25 cellular contexts compared by ENCODE assay signal in genomic region chr2:101348851-101349250, GRCh38. TPM values are rescaled to one million over a fixed set of nuclear protein-coding genes. Genes with fewer than 3 reads are reported as not detected.
"Had no signal": no experiment of that assay in that cellular context is flagged by ENCODE, and none has a peak within 500 bp of the region (broad histone marks: within the 10 kb centered on the region; RNA-seq: fewer than 3 reads in every experiment).

No MANE protein-coding gene starts in this region.

- H3K4me1 ChIP-seq: Peyer's patch, SJSA1 had no signal

- DNase-seq: activated CD4-positive, alpha-beta memory T cell treated with anti-CD3 and anti-CD28 coated beads, Interleukin-2, amount 10 ng/mL, durations not matched to agents 7 days and 5 days; activated CD4-positive, alpha-beta T cell treated with anti-CD3 and anti-CD28 coated beads, Interleukin-2, amount 10 ng/mL, durations not matched to agents 7 days and 5 days; activated CD4-positive, CD25-positive, alpha-beta regulatory T cell; activated gamma-delta T cell; activated naive CD4-positive, alpha-beta T cell treated with anti-CD3 and anti-CD28 coated beads for 36 hours; activated T-cell treated with anti-CD3 and anti-CD28 coated beads for 4 hours; activated T-cell treated with anti-CD3 and anti-CD28 coated beads, Interleukin-2, amount 50 U/mL, for 48 hours; amygdala; KG1; NCI-H1105; NCI-H1436; NCI-H1694 treated with DMSO at 0.1 percent for 48 hours; NCI-H2081; NCI-H446; NCI-H524; OCI-M1; Peyer's patch; Right ventricle myocardium superior; SW 1271 had no signal

- H3K36me3 ChIP-seq: Peyer's patch, SJSA1 had no signal

- H3K4me3 ChIP-seq: Peyer's patch, SJSA1 had no signal

- H3K27ac ChIP-seq: Peyer's patch, RWPE1, SJSA1, VCaP had no signal

- H3K9me3 ChIP-seq: Peyer's patch, SJSA1 had no signal

- ATAC-seq: activated T-helper 17 cell treated with anti-CD3 and anti-CD28 coated beads, Interleukin-2, amount 50 U/mL, for 72 hours; SK-N-SH treated with all-trans-retinoic acid at 6 μM for 48 hours had no signal

- H3K27me3 ChIP-seq: Peyer's patch, SJSA1 had no signal

RNA-seq across cellular contexts. Expression of gene CREG2, which starts 38.5 kb away (rescaled TPM):
- total RNA-seq: activated CD8-positive, alpha-beta memory T cell treated with anti-CD3 and anti-CD28 coated beads for 36 hours; activated naive CD4-positive, alpha-beta T cell treated with anti-CD3 and anti-CD28 coated beads for 36 hours; activated T-helper 17 cell treated with anti-CD3 and anti-CD28 coated beads, Interleukin-2, amount 50 U/mL, for 72 hours; Right ventricle myocardium superior; SJSA1 had no signal
